In the genomic region with DNA sequence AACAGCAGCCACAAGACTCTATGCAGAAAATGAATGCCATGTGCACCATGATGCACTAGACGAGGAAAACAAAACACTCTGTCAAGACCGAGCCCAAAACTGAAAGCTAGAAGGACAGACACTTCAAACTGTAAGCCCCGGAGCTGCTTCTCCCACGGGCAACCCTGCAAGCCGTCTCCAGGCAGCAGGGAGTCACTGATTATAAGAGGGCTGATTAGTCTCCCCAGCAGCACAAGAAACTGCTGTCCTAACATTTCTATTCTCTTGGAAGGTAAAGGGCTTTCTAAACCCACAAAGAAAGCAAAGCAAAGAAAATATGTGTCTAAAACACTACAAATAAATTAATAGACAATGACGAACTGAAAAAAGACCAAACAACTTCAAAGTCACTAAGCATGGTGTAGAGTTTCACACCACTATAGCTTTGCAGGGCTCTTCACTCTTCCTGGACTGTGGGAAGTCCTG, we compare ENCODE assay signal across 9 cellular contexts. TPM values are rescaled to one million over a fixed set of nuclear protein-coding genes. Genes with fewer than 3 reads are reported as not detected.
DNase-seq lines count a peak whose midpoint lies in the region; ATAC-seq and FAIRE-seq lines count a peak whose summit lies in the region.
"Had no signal": no experiment of that assay in that cellular context is flagged by ENCODE, and none has a peak within 500 bp of the region (broad histone marks: within the 10 kb centered on the region; RNA-seq: fewer than 3 reads in every experiment).

No MANE protein-coding gene starts in this region.

- no peaks in the 10 kb centered on the region for H3K9me3 Mint-ChIP-seq in activated CD8-positive, alpha-beta memory T cell treated with anti-CD3 and anti-CD28 coated beads, Interleukin-2, amount 10 ng/mL, durations not matched to agents 7 days and 5 days (ENCODE audit: low read depth)
- H3K9me3 Mint-ChIP-seq in activated CD4-positive, alpha-beta memory T cell treated with anti-CD3 and anti-CD28 coated beads for 36 hours: no peaks in the 10 kb centered on the region
- no peaks in the 10 kb centered on the region for H3K9me3 Mint-ChIP-seq in stimulated activated effector memory CD8-positive, alpha-beta T cell treated with anti-CD3 and anti-CD28 coated beads, Interleukin-12 subunit alpha, Interleukin-12 subunit beta, amount 100 ng/mL, for 72 hours

- CTCF ChIA-PET in activated CD8-positive, alpha-beta memory T cell treated with anti-CD3 and anti-CD28 coated beads, Interleukin-2, amount 10 ng/mL, durations not matched to agents 7 days and 5 days (lab: Charles Lee): interaction anchor here (0.7 to 2.9 kb wide), 13 partner anchors 8 to 96 kb away, joined by 3 to 23 read pairs (median 4); partner anchors contain the start of gene TBC1D2B
- CTCF ChIA-PET in activated CD4-positive, alpha-beta memory T cell treated with anti-CD3 and anti-CD28 coated beads for 36 hours (lab: Charles Lee): interaction anchor here (0.6 to 2.5 kb wide), 8 partner anchors 9 to 103 kb away, joined by 3 to 13 read pairs (median 6); no protein-coding TSS in a partner anchor

- H3K4me3 Mint-ChIP-seq in activated CD8-positive, alpha-beta memory T cell treated with anti-CD3 and anti-CD28 coated beads, Interleukin-2, amount 10 ng/mL, durations not matched to agents 7 days and 5 days: peak overlapping the region; percentile 64
- H3K4me3 Mint-ChIP-seq in activated CD4-positive, alpha-beta memory T cell treated with anti-CD3 and anti-CD28 coated beads for 36 hours: peak overlapping the region; percentile 50
- peak overlapping the region; percentile 69 for H3K4me3 Mint-ChIP-seq in stimulated activated effector memory CD8-positive, alpha-beta T cell treated with anti-CD3 and anti-CD28 coated beads, Interleukin-12 subunit alpha, Interleukin-12 subunit beta, amount 100 ng/mL, for 72 hours

- H3K27ac Mint-ChIP-seq in activated CD8-positive, alpha-beta memory T cell treated with anti-CD3 and anti-CD28 coated beads, Interleukin-2, amount 10 ng/mL, durations not matched to agents 7 days and 5 days: peak overlapping the region; percentile 91
- H3K27ac Mint-ChIP-seq in activated CD4-positive, alpha-beta memory T cell treated with anti-CD3 and anti-CD28 coated beads for 36 hours: peak overlapping the region; percentile 69
- peak overlapping the region; percentile 63 for H3K27ac Mint-ChIP-seq in stimulated activated effector memory CD8-positive, alpha-beta T cell treated with anti-CD3 and anti-CD28 coated beads, Interleukin-12 subunit alpha, Interleukin-12 subunit beta, amount 100 ng/mL, for 72 hours

- POLR2A ChIA-PET in activated CD4-positive, alpha-beta memory T cell treated with anti-CD3 and anti-CD28 coated beads for 36 hours (lab: Charles Lee): interaction anchor here (1.6 to 2.1 kb wide), 3 partner anchors 11 to 26 kb away, joined by 5 to 15 read pairs (median 7); no protein-coding TSS in a partner anchor

- intact Hi-C loops in activated CD4-positive, alpha-beta memory T cell treated with anti-CD3 and anti-CD28 coated beads for 36 hours (cut with micrococcal nuclease): no loop called here
- intact Hi-C loops in left ventricle myocardium superior (cut with micrococcal nuclease): no loop called here

- ATAC-seq in activated CD8-positive, alpha-beta memory T cell treated with anti-CD3 and anti-CD28 coated beads, Interleukin-2, amount 10 ng/mL, durations not matched to agents 7 days and 5 days: peak; percentile 79
- ATAC-seq in HG03442 (IDR thresholded peaks at IDR 0.05; ENCODE audit: unreplicated experiment) (peak; percentile 36), left ventricle myocardium superior (no peak)
- ATAC-seq in stimulated activated effector memory CD8-positive, alpha-beta T cell treated with anti-CD3 and anti-CD28 coated beads, Interleukin-12 subunit alpha, Interleukin-12 subunit beta, amount 100 ng/mL, for 72 hours: peak; percentile 72

- peaks cover 3% of the 10 kb centered on the region for H3K36me3 Mint-ChIP-seq in activated CD8-positive, alpha-beta memory T cell treated with anti-CD3 and anti-CD28 coated beads, Interleukin-2, amount 10 ng/mL, durations not matched to agents 7 days and 5 days
- H3K36me3 Mint-ChIP-seq in activated CD4-positive, alpha-beta memory T cell treated with anti-CD3 and anti-CD28 coated beads for 36 hours: no peaks in the 10 kb centered on the region
- H3K36me3 Mint-ChIP-seq in stimulated activated effector memory CD8-positive, alpha-beta T cell treated with anti-CD3 and anti-CD28 coated beads, Interleukin-12 subunit alpha, Interleukin-12 subunit beta, amount 100 ng/mL, for 72 hours: no peaks in the 10 kb centered on the region

- H3K27me3 Mint-ChIP-seq in activated CD8-positive, alpha-beta memory T cell treated with anti-CD3 and anti-CD28 coated beads, Interleukin-2, amount 10 ng/mL, durations not matched to agents 7 days and 5 days: no peaks in the 10 kb centered on the region
- no peaks in the 10 kb centered on the region for H3K27me3 Mint-ChIP-seq in activated CD4-positive, alpha-beta memory T cell treated with anti-CD3 and anti-CD28 coated beads for 36 hours

- no peak for FAIRE-seq in frontal cortex (lab: Jason Lieb, UNC)

- H3K4me1 Mint-ChIP-seq in activated CD8-positive, alpha-beta memory T cell treated with anti-CD3 and anti-CD28 coated beads, Interleukin-2, amount 10 ng/mL, durations not matched to agents 7 days and 5 days: peaks cover 42% of the 10 kb centered on the region
- peaks cover 42% of the 10 kb centered on the region for H3K4me1 Mint-ChIP-seq in activated CD4-positive, alpha-beta memory T cell treated with anti-CD3 and anti-CD28 coated beads for 36 hours (ENCODE audit: low read depth)
- H3K4me1 Mint-ChIP-seq in stimulated activated effector memory CD8-positive, alpha-beta T cell treated with anti-CD3 and anti-CD28 coated beads, Interleukin-12 subunit alpha, Interleukin-12 subunit beta, amount 100 ng/mL, for 72 hours: peaks cover 33% of the 10 kb centered on the region

- peak; percentile 71 for DNase-seq in activated CD8-positive, alpha-beta memory T cell treated with anti-CD3 and anti-CD28 coated beads, Interleukin-2, amount 10 ng/mL, durations not matched to agents 7 days and 5 days
- DNase-seq in activated CD8-positive, alpha-beta memory T cell treated with anti-CD3 and anti-CD28 coated beads for 24 hours: no peak
- peak; percentile 61 for DNase-seq in activated CD4-positive, alpha-beta memory T cell treated with anti-CD3 and anti-CD28 coated beads for 36 hours
- peak; percentile 43 for DNase-seq in left ventricle myocardium superior
- peak in 1 of 2 donors; percentile 63 for DNase-seq in stimulated activated effector memory CD8-positive, alpha-beta T cell treated with anti-CD3 and anti-CD28 coated beads, Interleukin-12 subunit alpha, Interleukin-12 subunit beta, amount 100 ng/mL, for 72 hours (ENCODE audit: low spot score in 2 of 2)
- DNase-seq in A172 (ENCODE audit: low spot score): no peak
- DNase-seq in frontal cortex (ENCODE audit: low spot score in 2 of 2): no peak

RNA-seq across cellular contexts. Expression of gene TBC1D2B, which starts 15.5 kb away (rescaled TPM):
- 100 to 1,000 TPM; 118 to 135 TPM for total RNA-seq in activated CD8-positive, alpha-beta memory T cell treated with anti-CD3 and anti-CD28 coated beads, Interleukin-2, amount 10 ng/mL, durations not matched to agents 7 days and 5 days
- total RNA-seq in activated CD4-positive, alpha-beta memory T cell treated with anti-CD3 and anti-CD28 coated beads for 36 hours: 10 to 100 TPM; 47.9 to 57.8 TPM
- total RNA-seq in left ventricle myocardium superior (11.9 TPM), frontal cortex (10.6 TPM)
- total RNA-seq in A172 (2014; rRNA removed; shearing (Covaris generic)): 14.5 and 14.9 TPM in 2 replicates

RNA-seq across cellular contexts. Expression of gene SH2D7, which starts 30.4 kb away (rescaled TPM):
- total RNA-seq in activated CD8-positive, alpha-beta memory T cell treated with anti-CD3 and anti-CD28 coated beads, Interleukin-2, amount 10 ng/mL, durations not matched to agents 7 days and 5 days: under 1 TPM; 0.26 to 0.28 TPM
- not detected for total RNA-seq in activated CD4-positive, alpha-beta memory T cell treated with anti-CD3 and anti-CD28 coated beads for 36 hours
- not detected for total RNA-seq in left ventricle myocardium superior
- not detected in 2 replicates for total RNA-seq in A172 (2014; rRNA removed; shearing (Covaris generic))
- total RNA-seq in frontal cortex: not detected
- total RNA-seq: temporal lobe had no signal

Comparison
In these comparisons a context has a peak if more than half of its experiments do, and no peak if none do; other contexts are left out.
1. DNase-seq: peak in activated CD8-positive, alpha-beta memory T cell treated with anti-CD3 and anti-CD28 coated beads, Interleukin-2, amount 10 ng/mL, durations not matched to agents 7 days and 5 days (single experiment), activated CD4-positive, alpha-beta memory T cell treated with anti-CD3 and anti-CD28 coated beads for 36 hours (single experiment) and left ventricle myocardium superior (single experiment); none in activated CD8-positive, alpha-beta memory T cell treated with anti-CD3 and anti-CD28 coated beads for 24 hours (single experiment), A172 (single experiment) and frontal cortex (0 of 2).
2. Peak in every context shown above with its lines, with median percentiles within 50 percentile points of each other: H3K27ac Mint-ChIP-seq and H3K4me3 Mint-ChIP-seq.